ENCODE assay signal across 1 cellular context in genomic region chr14:100286484-100287191, GRCh38.
TF ChIP-seq lines count a peak whose summit lies in the region.

No MANE protein-coding gene starts in this region.

TF ChIP-seq in SK-N-SH, 30 proteins besides CTCF, POLR2A, EP300 and RAD21 (continued from another document):
- no peak for TF ChIP-seq MAX (IDR thresholded peaks at IDR 0.05; ENCODE audit: low read depth)
- TF ChIP-seq ZBTB33 (IDR thresholded peaks at IDR 0.05; ENCODE audit: borderline replicate concordance, low read depth), result no peak
- no peak for TF ChIP-seq NRF1 (IDR thresholded peaks at IDR 0.05; ENCODE audit: low read depth, low read length)
- TF ChIP-seq USF1 (IDR thresholded peaks at IDR 0.05; ENCODE audit: borderline replicate concordance, low read depth), result no peak
- TF ChIP-seq PBX3 (IDR thresholded peaks at IDR 0.05), result no peak
- TF ChIP-seq MEF2A (IDR thresholded peaks at IDR 0.05; ENCODE audit: borderline replicate concordance, low read depth), result no peak
- no peak for TF ChIP-seq YY1 (IDR thresholded peaks at IDR 0.05; ENCODE audit: low read depth)
- no peak for TF ChIP-seq FOSL2 (IDR thresholded peaks at IDR 0.05; ENCODE audit: borderline replicate concordance, low read depth)
- TF ChIP-seq TAF1 (IDR thresholded peaks at IDR 0.05; ENCODE audit: borderline replicate concordance, low read depth, low read length), result no peak
- no peak for TF ChIP-seq GABPA (IDR thresholded peaks at IDR 0.05; ENCODE audit: low read depth)
